In the genomic region with DNA sequence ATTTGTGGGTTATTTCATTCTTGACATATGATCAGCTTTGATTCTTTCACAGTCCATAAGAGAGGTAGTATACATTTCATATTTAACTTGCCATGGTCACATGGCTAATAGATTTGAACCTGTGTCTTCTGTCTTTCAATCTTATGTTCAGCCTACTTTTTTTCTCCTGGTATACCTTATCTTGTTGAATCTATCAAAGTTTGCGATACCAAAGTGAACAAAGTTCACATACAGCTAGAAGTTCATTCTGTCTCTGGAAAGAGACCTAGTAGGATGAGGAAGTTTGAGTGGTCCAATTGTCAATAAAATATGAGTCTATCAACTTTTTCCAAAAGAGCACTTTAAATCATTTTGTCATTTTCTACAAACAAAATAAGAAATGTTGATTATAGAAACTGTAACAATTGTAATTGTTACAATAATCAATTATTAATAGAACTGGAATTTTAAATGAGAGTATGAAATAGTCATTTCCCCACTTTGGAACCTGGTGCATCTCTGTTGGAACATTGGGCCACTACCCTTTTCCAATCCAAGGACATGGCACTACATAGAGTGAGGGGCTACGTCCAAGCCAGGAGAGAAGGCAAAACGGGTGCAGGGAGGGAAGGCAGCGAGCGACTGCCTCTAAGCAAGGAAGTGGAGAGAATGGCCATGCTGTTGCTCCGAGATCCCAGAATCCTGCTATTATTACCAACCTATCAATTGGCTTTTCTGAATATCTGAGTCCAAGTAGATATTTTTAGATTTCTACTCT, we compare ENCODE assay signal across 21 cellular contexts.
"Had no signal": no experiment of that assay in that cellular context is flagged by ENCODE, and none has a peak within 500 bp of the region (broad histone marks: within the 10 kb centered on the region; RNA-seq: fewer than 3 reads in every experiment).

No MANE protein-coding gene starts in this region.

- H3K27ac ChIP-seq: HL-60 had no signal

- FAIRE-seq: HTR-8/SVneo, RCC 7860 had no signal

- DNase-seq: KBM-7, MV-4-11, NCI-H1048, NCI-H1105, NCI-H1417, NCI-H187, NCI-H2029, NCI-H2081 treated with DMSO at 0.1 percent for 48 hours, NCI-H2171, NCI-H226, NCI-H446, NCI-H510A, NCI-H524 treated with DMSO at 0.1 percent for 48 hours, NCI-H69, NCI-H774, RPMI8226, SHP77 had no signal

- ATAC-seq: SK-N-SH treated with all-trans-retinoic acid at 6 μM for 48 hours had no signal
